In genomic region chr4:139084425-139085093, GRCh38 we compare ENCODE assay signal across 8 cellular contexts.
DNase-seq lines count a peak whose midpoint lies in the region; ATAC-seq and TF ChIP-seq lines count a peak whose summit lies in the region.

No MANE protein-coding gene starts in this region.

- ATAC-seq in natural killer cell (no peak), HG02938 (IDR thresholded peaks at IDR 0.05; ENCODE audit: unreplicated experiment) (no peak), HG03439 (IDR thresholded peaks at IDR 0.05; ENCODE audit: unreplicated experiment) (no peak)

- peaks cover 48% of the 10 kb centered on the region for H3K79me2 ChIP-seq in OCI-LY7 (ENCODE audit: insufficient read depth, low read depth, low read length)

- intact Hi-C loops in OCI-LY7 (cut with micrococcal nuclease; ENCODE audit: unreplicated experiment) (loop anchor here (1.0 to 5.0 kb wide), 4 partner anchors 52 to 472 kb away; partner anchors contain the start of genes NAA15, RAB33B and SETD7), natural killer cell (cut with micrococcal nuclease) (loop anchor here (1.0 to 5.0 kb wide), 2 partner anchors 54 to 93 kb away; partner anchors contain the start of gene ELF2)

- H3K9me3 ChIP-seq in OCI-LY7 (ENCODE audit: low read length), result no peaks in the 10 kb centered on the region
- no peaks in the 10 kb centered on the region for H3K9me3 ChIP-seq in effector memory CD4-positive, alpha-beta T cell (ENCODE audit: control insufficient read depth, low read length)

- peak overlapping the region; percentile 91 for H3K4me3 ChIP-seq in OCI-LY7 (ENCODE audit: low read depth, low read length, poor library complexity, severe bottlenecking)
- peak overlapping the region; percentile 98 for H3K4me3 ChIP-seq in effector memory CD4-positive, alpha-beta T cell (ENCODE audit: insufficient read depth, low read depth, low read length, poor library complexity, severe bottlenecking)

- H3K36me3 Mint-ChIP-seq in natural killer cell, result no peaks in the 10 kb centered on the region

- CTCF ChIA-PET in OCI-LY7 (lab: Charles Lee; ENCODE audit: unreplicated experiment), result no interaction called here

- H3K27ac ChIP-seq in OCI-LY7 (ENCODE audit: low read depth, low read length, poor library complexity, severe bottlenecking), result peak overlapping the region; percentile 95
- peak overlapping the region; percentile 95 for H3K27ac ChIP-seq in effector memory CD4-positive, alpha-beta T cell (ENCODE audit: insufficient read depth, low read length, poor library complexity, severe bottlenecking)

- H4K20me1 ChIP-seq in OCI-LY7 (ENCODE audit: insufficient read depth, low read length), result peaks cover 25% of the 10 kb centered on the region

- TF ChIP-seq CTCF in OCI-LY7 (conservative IDR thresholded peaks at IDR 0.05; ENCODE audit: low read length), result no peak
- no peak for TF ChIP-seq CTCF in natural killer cell (IDR thresholded peaks at IDR 0.05)

- POLR2A ChIA-PET in OCI-LY7 (lab: Charles Lee), result interaction anchor here (0.7 to 1.0 kb wide), 4 partner anchors 54 to 281 kb away, joined by 3 to 4 read pairs (median 3); no protein-coding TSS in a partner anchor

- H3K36me3 ChIP-seq in OCI-LY7 (ENCODE audit: insufficient read depth, low read length), result peaks cover 34% of the 10 kb centered on the region
- no peaks in the 10 kb centered on the region for H3K36me3 ChIP-seq in effector memory CD4-positive, alpha-beta T cell (ENCODE audit: control insufficient read depth, insufficient read depth, low read length)

- peaks cover 40 to 46% of the 10 kb centered on the region in 2 donors for H3K4me1 Mint-ChIP-seq in natural killer cell

- H3K27ac Mint-ChIP-seq in natural killer cell, result peak overlapping the region; percentile 94 to 97

- no peaks in the 10 kb centered on the region for H3K27me3 ChIP-seq in effector memory CD4-positive, alpha-beta T cell (replicated peaks; ENCODE audit: control insufficient read depth, insufficient read depth, low read length, poor library complexity, severe bottlenecking)

- no peaks in the 10 kb centered on the region for H3K9me2 ChIP-seq in OCI-LY7 (ENCODE audit: insufficient read depth, low read length)

- peak overlapping the region; percentile 88 for H2AFZ ChIP-seq in OCI-LY7 (ENCODE audit: low read length)

- BruUV-seq in OCI-LY7 (replicated peaks; lab: Mats Ljungman, UMichigan), result TSS peak; percentile 85

- peak overlapping the region; percentile 99 for H3K4me2 ChIP-seq in OCI-LY7 (ENCODE audit: low read length)

- no peaks in the 10 kb centered on the region for H3K27me3 Mint-ChIP-seq in natural killer cell (ENCODE audit: low read depth in 2 of 2)

- DNase-seq in NCI-H526 treated with DMSO at 0.1 percent for 48 hours (lab: John Stamatoyannopoulos, UW) (peak; percentile 89), NCI-H526 (lab: John Stamatoyannopoulos, UW) (no peak), OCI-LY7 (ENCODE audit: low spot score) (no peak), natural killer cell (no peak), NCI-H2171 (lab: John Stamatoyannopoulos, UW) (no peak)
- DNase-seq in effector memory CD4-positive, alpha-beta T cell, result no peak

- no peaks in the 10 kb centered on the region for H3K9me3 Mint-ChIP-seq in natural killer cell

- peak overlapping the region; percentile 93 for H3K4me3 Mint-ChIP-seq in natural killer cell

- H3K4me1 ChIP-seq in OCI-LY7 (ENCODE audit: insufficient read depth, low read length, poor library complexity, severe bottlenecking), result peaks cover 22% of the 10 kb centered on the region
- H3K4me1 ChIP-seq in effector memory CD4-positive, alpha-beta T cell (ENCODE audit: control insufficient read depth, insufficient read depth, low read length, poor library complexity, severe bottlenecking), result peaks cover 19% of the 10 kb centered on the region
